ENCODE assay signal across 1 cellular context in the genomic region with DNA sequence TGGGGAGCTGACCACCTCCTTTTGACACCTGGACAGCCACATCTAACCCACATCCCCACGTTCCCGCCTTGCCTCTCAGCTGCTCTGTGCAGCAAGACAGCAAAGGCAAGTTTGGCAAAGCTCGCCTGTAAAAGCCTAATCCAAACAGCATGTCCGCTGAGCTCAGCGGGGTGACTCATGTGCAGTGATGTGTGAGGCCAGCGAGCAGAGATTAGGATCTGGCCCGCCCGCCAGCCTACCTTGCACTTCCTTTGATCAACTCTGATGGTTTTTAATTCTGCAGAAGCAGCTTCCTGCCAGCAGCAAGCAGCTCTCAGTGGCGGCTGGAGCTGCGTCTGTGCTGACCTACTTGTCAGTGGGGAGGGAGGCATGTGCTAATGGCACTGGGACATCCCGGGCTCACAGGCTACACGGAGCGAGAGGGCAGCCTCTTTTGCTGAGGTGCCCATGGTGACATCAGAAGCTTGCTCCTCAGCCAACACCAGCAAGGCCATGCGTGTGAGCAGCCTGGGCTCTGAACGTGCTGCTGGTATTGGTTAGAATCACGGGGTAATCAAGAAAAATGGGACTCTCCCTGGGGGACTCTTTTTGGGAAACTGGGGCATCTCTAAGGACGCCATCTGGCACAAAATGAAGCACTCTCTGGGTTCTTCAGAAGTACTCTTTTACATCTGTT.
A peak's percentile ranks its signal among the peaks of the same experiment; 100 is the strongest.
TF ChIP-seq lines count a peak whose summit lies in the region.

No MANE protein-coding gene starts in this region.

TF ChIP-seq in HEK293, 187 proteins besides CTCF, POLR2A, EP300 and RAD21 (continued from another document and continues in another):
- TF ChIP-seq, protein P1, sequence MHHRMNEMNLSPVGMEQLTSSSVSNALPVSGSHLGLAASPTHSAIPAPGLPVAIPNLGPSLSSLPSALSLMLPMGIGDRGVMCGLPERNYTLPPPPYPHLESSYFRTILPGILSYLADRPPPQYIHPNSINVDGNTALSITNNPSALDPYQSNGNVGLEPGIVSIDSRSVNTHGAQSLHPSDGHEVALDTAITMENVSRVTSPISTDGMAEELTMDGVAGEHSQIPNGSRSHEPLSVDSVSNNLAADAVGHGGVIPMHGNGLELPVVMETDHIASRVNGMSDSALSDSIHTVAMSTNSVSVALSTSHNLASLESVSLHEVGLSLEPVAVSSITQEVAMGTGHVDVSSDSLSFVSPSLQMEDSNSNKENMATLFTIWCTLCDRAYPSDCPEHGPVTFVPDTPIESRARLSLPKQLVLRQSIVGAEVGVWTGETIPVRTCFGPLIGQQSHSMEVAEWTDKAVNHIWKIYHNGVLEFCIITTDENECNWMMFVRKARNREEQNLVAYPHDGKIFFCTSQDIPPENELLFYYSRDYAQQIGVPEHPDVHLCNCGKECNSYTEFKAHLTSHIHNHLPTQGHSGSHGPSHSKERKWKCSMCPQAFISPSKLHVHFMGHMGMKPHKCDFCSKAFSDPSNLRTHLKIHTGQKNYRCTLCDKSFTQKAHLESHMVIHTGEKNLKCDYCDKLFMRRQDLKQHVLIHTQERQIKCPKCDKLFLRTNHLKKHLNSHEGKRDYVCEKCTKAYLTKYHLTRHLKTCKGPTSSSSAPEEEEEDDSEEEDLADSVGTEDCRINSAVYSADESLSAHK (tag by site-specific recombination; IDR thresholded peaks at IDR 0.05) = peak; percentile 84
- TF ChIP-seq ZNF350 (tag by site-specific recombination; IDR thresholded peaks at IDR 0.05) (no peak), ZFP41 (tag by site-specific recombination; IDR thresholded peaks at IDR 0.05; ENCODE audit: borderline replicate concordance) (no peak), ZNF639 (tag by site-specific recombination; IDR thresholded peaks at IDR 0.05) (0 out of 2 replicates have a peak, but pooled peaks have one; percentile 36), ZNF629 (tag by site-specific recombination; IDR thresholded peaks at IDR 0.05) (peak; percentile 95), ZNF777 (tag by site-specific recombination; IDR thresholded peaks at IDR 0.05; ENCODE audit: borderline replicate concordance) (no peak), ZNF404 (tag by site-specific recombination; IDR thresholded peaks at IDR 0.05) (no peak), ZNF664 (tag by site-specific recombination; IDR thresholded peaks at IDR 0.05) (no peak), ZNF133 (tag by site-specific recombination; IDR thresholded peaks at IDR 0.05) (no peak), ZNF433 (tag by site-specific recombination; IDR thresholded peaks at IDR 0.05; ENCODE audit: low read depth) (no peak), ZFHX2 (tag by site-specific recombination; conservative IDR thresholded peaks at IDR 0.05) (no peak; the same call in 1 of the 2 replicates), ZNF175 (tag by site-specific recombination; IDR thresholded peaks at IDR 0.05) (no peak), KLF16 (tag by site-specific recombination; IDR thresholded peaks at IDR 0.05) (0 out of 2 replicates have a peak, but pooled peaks have one; percentile 47), SP7 (tag by site-specific recombination; IDR thresholded peaks at IDR 0.05) (peak; percentile 96), ZBTB6 (tag by site-specific recombination; IDR thresholded peaks at IDR 0.05) (no peak), ZNF501 (tag by site-specific recombination; IDR thresholded peaks at IDR 0.05) (peak; percentile 66), GLI2 (tag by site-specific recombination; IDR thresholded peaks at IDR 0.05; ENCODE audit: borderline replicate concordance, low read depth) (no peak), ZNF600 (tag by site-specific recombination; IDR thresholded peaks at IDR 0.05) (peak; percentile 81), ZNF394 (tag by site-specific recombination; IDR thresholded peaks at IDR 0.05; ENCODE audit: borderline replicate concordance) (peak; percentile 63), ZSCAN23 (tag by site-specific recombination; IDR thresholded peaks at IDR 0.05) (no peak), ZNF37A (tag by site-specific recombination; IDR thresholded peaks at IDR 0.05) (no peak), ZNF521 (tag by site-specific recombination; IDR thresholded peaks at IDR 0.05) (no peak), GLI4 (tag by site-specific recombination; IDR thresholded peaks at IDR 0.05) (no peak), ZNF114 (tag by site-specific recombination; IDR thresholded peaks at IDR 0.05) (no peak), ZNF26 (tag by site-specific recombination; IDR thresholded peaks at IDR 0.05) (no peak), SP3 (tag by site-specific recombination; IDR thresholded peaks at IDR 0.05) (peak; percentile 45), ZNF76 (tag by site-specific recombination; IDR thresholded peaks at IDR 0.05; ENCODE audit: borderline replicate concordance, low read depth) (peak; percentile 51; the same call in 1 of the 2 replicates), FEZF1 (tag by site-specific recombination; IDR thresholded peaks at IDR 0.05) (peak; percentile 97), ZNF157 (tag by site-specific recombination; IDR thresholded peaks at IDR 0.05) (no peak), ZNF544 (tag by site-specific recombination; IDR thresholded peaks at IDR 0.05) (no peak), ZNF792 (tag by site-specific recombination; IDR thresholded peaks at IDR 0.05) (no peak; the same call in 1 of the 2 replicates), ZNF660 (tag by site-specific recombination; IDR thresholded peaks at IDR 0.05) (0 out of 2 replicates have a peak, but pooled peaks have one; percentile 41), ZXDB (tag by site-specific recombination; IDR thresholded peaks at IDR 0.05) (peak; percentile 82), ZSCAN5A (tag by site-specific recombination; IDR thresholded peaks at IDR 0.05) (0 out of 2 replicates have a peak, but pooled peaks have one; percentile 33), MZF1 (tag by site-specific recombination; IDR thresholded peaks at IDR 0.05; ENCODE audit: borderline replicate concordance) (no peak; the same call in 1 of the 2 replicates), ZNF670 (tag by site-specific recombination; IDR thresholded peaks at IDR 0.05; ENCODE audit: low read depth) (no peak), ZNF529 (tag by site-specific recombination; IDR thresholded peaks at IDR 0.05; ENCODE audit: insufficient replicate concordance) (no peak), IKZF3 (tag by site-specific recombination; IDR thresholded peaks at IDR 0.05) (0 out of 2 replicates have a peak, but pooled peaks have one; percentile 36), ZNF561 (tag by site-specific recombination; IDR thresholded peaks at IDR 0.05; ENCODE audit: borderline replicate concordance) (no peak), ZSCAN4 (tag by site-specific recombination; IDR thresholded peaks at IDR 0.05) (peak; percentile 59), ZNF132 (tag by site-specific recombination; IDR thresholded peaks at IDR 0.05; ENCODE audit: borderline replicate concordance) (no peak), ZSCAN16 (tag by site-specific recombination; IDR thresholded peaks at IDR 0.05) (peak; percentile 70; the same call in 1 of the 2 replicates), ZNF223 (tag by site-specific recombination; IDR thresholded peaks at IDR 0.05) (no peak), ZNF391 (tag by site-specific recombination; IDR thresholded peaks at IDR 0.05; ENCODE audit: borderline replicate concordance, low read depth) (peak; percentile 83; the same call in 1 of the 2 replicates)
- TF ChIP-seq, protein P2, sequence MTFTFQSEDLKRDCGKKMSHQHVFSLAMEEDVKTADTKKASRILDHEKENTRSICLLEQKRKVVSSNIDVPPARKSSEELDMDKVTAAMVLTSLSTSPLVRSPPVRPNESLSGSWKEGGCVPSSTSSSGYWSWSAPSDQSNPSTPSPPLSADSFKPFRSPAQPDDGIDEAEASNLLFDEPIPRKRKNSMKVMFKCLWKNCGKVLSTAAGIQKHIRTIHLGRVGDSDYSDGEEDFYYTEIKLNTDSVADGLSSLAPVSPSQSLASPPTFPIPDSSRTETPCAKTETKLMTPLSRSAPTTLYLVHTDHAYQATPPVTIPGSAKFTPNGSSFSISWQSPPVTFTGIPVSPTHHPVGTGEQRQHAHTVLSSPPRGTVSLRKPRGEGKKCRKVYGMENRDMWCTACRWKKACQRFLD (tag by site-specific recombination; IDR thresholded peaks at IDR 0.05) = no peak
- TF ChIP-seq, protein P3, sequence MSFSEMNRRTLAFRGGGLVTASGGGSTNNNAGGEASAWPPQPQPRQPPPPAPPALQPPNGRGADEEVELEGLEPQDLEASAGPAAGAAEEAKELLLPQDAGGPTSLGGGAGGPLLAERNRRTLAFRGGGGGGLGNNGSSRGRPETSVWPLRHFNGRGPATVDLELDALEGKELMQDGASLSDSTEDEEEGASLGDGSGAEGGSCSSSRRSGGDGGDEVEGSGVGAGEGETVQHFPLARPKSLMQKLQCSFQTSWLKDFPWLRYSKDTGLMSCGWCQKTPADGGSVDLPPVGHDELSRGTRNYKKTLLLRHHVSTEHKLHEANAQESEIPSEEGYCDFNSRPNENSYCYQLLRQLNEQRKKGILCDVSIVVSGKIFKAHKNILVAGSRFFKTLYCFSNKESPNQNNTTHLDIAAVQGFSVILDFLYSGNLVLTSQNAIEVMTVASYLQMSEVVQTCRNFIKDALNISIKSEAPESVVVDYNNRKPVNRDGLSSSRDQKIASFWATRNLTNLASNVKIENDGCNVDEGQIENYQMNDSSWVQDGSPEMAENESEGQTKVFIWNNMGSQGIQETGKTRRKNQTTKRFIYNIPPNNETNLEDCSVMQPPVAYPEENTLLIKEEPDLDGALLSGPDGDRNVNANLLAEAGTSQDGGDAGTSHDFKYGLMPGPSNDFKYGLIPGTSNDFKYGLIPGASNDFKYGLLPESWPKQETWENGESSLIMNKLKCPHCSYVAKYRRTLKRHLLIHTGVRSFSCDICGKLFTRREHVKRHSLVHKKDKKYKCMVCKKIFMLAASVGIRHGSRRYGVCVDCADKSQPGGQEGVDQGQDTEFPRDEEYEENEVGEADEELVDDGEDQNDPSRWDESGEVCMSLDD (tag by site-specific recombination; IDR thresholded peaks at IDR 0.05) = peak; percentile 36; the same call in 1 of the 2 replicates
- TF ChIP-seq, protein P4, sequence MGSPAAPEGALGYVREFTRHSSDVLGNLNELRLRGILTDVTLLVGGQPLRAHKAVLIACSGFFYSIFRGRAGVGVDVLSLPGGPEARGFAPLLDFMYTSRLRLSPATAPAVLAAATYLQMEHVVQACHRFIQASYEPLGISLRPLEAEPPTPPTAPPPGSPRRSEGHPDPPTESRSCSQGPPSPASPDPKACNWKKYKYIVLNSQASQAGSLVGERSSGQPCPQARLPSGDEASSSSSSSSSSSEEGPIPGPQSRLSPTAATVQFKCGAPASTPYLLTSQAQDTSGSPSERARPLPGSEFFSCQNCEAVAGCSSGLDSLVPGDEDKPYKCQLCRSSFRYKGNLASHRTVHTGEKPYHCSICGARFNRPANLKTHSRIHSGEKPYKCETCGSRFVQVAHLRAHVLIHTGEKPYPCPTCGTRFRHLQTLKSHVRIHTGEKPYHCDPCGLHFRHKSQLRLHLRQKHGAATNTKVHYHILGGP (tag by site-specific recombination; IDR thresholded peaks at IDR 0.05) = no peak
- TF ChIP-seq, protein P5, sequence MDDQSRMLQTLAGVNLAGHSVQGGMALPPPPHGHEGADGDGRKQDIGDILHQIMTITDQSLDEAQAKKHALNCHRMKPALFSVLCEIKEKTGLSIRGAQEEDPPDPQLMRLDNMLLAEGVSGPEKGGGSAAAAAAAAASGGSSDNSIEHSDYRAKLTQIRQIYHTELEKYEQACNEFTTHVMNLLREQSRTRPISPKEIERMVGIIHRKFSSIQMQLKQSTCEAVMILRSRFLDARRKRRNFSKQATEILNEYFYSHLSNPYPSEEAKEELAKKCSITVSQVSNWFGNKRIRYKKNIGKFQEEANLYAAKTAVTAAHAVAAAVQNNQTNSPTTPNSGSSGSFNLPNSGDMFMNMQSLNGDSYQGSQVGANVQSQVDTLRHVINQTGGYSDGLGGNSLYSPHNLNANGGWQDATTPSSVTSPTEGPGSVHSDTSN (CRISPR knock-in tag; IDR thresholded peaks at IDR 0.05) = no peak
